ENCODE assay signal across 37 cellular contexts in the genomic region with DNA sequence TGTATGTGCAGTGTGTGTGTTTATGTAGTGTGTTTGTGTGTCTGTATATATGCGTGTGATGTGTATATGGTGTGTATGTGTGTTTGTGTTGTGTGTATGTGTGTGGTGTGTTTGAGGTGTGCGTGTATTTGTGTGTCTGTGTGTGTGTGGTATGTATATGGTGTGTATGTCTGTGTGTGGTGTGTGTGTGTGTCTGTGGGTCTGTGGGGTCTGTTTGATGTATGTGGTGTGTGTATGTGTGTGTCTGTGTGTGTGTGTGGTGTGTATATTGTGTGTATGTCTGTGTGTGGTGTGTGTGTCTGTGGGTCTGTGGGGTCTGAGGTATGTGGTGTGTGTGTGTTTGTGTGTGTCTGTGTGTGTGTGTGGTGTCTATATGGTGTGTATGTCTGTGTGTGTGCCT. TPM values are rescaled to one million over a fixed set of nuclear protein-coding genes. Genes with fewer than 3 reads are reported as not detected.
"Had no signal": no experiment of that assay in that cellular context is flagged by ENCODE, and none has a peak within 500 bp of the region (broad histone marks: within the 10 kb centered on the region; RNA-seq: fewer than 3 reads in every experiment).

No MANE protein-coding gene starts in this region.

- H3K4me3 ChIP-seq: left lung, mucosa of descending colon, ovary, thoracic aorta, upper lobe of left lung had no signal

- FAIRE-seq: endothelial cell of umbilical vein, small intestine had no signal

- DNase-seq: activated CD4-positive, alpha-beta memory T cell treated with anti-CD3 and anti-CD28 coated beads, Interleukin-2, amount 10 ng/mL, durations not matched to agents 7 days and 5 days; activated CD4-positive, alpha-beta T cell treated with anti-CD3 and anti-CD28 coated beads for 1 hour; activated CD4-positive, alpha-beta T cell treated with anti-CD3 and anti-CD28 coated beads, Interleukin-2, amount 10 ng/mL, durations not matched to agents 7 days and 5 days; activated CD8-positive, alpha-beta memory T cell treated with anti-CD3 and anti-CD28 coated beads, Interleukin-2, amount 50 U/mL, for 48 hours; activated gamma-delta T cell; activated T-cell treated with anti-CD3 and anti-CD28 coated beads, Interleukin-2, amount 50 U/mL, for 24 hours; anterior cingulate cortex; caudate nucleus; cortex of kidney; effector memory CD8-positive, alpha-beta T cell; foreskin fibroblast; mucosa of descending colon; nephron progenitor cell; ovary; small intestine; stimulated activated CD4-positive, alpha-beta T cell treated with anti-CD3 and anti-CD28 coated beads, Interleukin-4, amount 100 ng/mL, for 24 hours; SW 1271 had no signal

- H3K36me3 Mint-ChIP-seq: activated naive CD8-positive, alpha-beta T cell; stimulated activated effector memory CD8-positive, alpha-beta T cell treated with anti-CD3 and anti-CD28 coated beads, Interleukin-12 subunit alpha, Interleukin-12 subunit beta, amount 100 ng/mL, for 72 hours had no signal

- H3K36me3 ChIP-seq: left lung, ovary, thoracic aorta, upper lobe of left lung had no signal

- H3K4me1 ChIP-seq: left lung, upper lobe of left lung had no signal

- H3K27me3 Mint-ChIP-seq: activated CD4-positive, alpha-beta memory T cell treated with anti-CD3 and anti-CD28 coated beads, Interleukin-2, amount 10 ng/mL, durations not matched to agents 7 days and 5 days; activated CD4-positive, alpha-beta T cell treated with anti-CD3 and anti-CD28 coated beads, Interleukin-2, amount 10 ng/mL, durations not matched to agents 7 days and 5 days; activated naive CD8-positive, alpha-beta T cell; activated T-cell treated with anti-CD3 and anti-CD28 coated beads, Interleukin-2, amount 50 U/mL, for 24 hours; stimulated activated naive CD8-positive, alpha-beta T cell treated with anti-CD3 and anti-CD28 coated beads, Interleukin-15, Interleukin-2, amounts not matched to agents 100 ng/mL and 50 ng/mL, for 24 hours had no signal

- H3K27me3 ChIP-seq: ovary, upper lobe of left lung had no signal

- H3K9me3 ChIP-seq: left lung, mucosa of descending colon, ovary, thoracic aorta, upper lobe of left lung had no signal

- H3K4me3 Mint-ChIP-seq: activated CD4-positive, alpha-beta memory T cell treated with anti-CD3 and anti-CD28 coated beads, Interleukin-2, amount 10 ng/mL, durations not matched to agents 7 days and 5 days; activated CD4-positive, alpha-beta T cell treated with anti-CD3 and anti-CD28 coated beads, Interleukin-2, amount 10 ng/mL, durations not matched to agents 7 days and 5 days; activated naive CD8-positive, alpha-beta T cell; activated T-cell treated with anti-CD3 and anti-CD28 coated beads, Interleukin-2, amount 50 U/mL, for 24 hours; effector memory CD8-positive, alpha-beta T cell; nephron progenitor cell; stimulated activated effector memory CD8-positive, alpha-beta T cell treated with anti-CD3 and anti-CD28 coated beads, Interleukin-12 subunit alpha, Interleukin-12 subunit beta, amount 100 ng/mL, for 72 hours; stimulated activated naive CD8-positive, alpha-beta T cell treated with anti-CD3 and anti-CD28 coated beads, Interleukin-15, Interleukin-2, amounts not matched to agents 100 ng/mL and 50 ng/mL, for 24 hours; T-helper 1 cell treated with Interleukin-12 subunit alpha and Interleukin-12 subunit beta and Interleukin-4 antibody, amounts not matched to agents 30 μg/mL and 1 μg/mL, for 36 hours; WTC11 had no signal

- H3K27ac ChIP-seq: left lung, ovary, thoracic aorta, upper lobe of left lung had no signal

- H3K4me1 Mint-ChIP-seq: activated CD4-positive, alpha-beta memory T cell treated with anti-CD3 and anti-CD28 coated beads, Interleukin-2, amount 10 ng/mL, durations not matched to agents 7 days and 5 days; activated CD4-positive, alpha-beta T cell treated with anti-CD3 and anti-CD28 coated beads, Interleukin-2, amount 10 ng/mL, durations not matched to agents 7 days and 5 days had no signal

- H3K9me3 Mint-ChIP-seq: activated CD4-positive, alpha-beta memory T cell treated with anti-CD3 and anti-CD28 coated beads, Interleukin-2, amount 10 ng/mL, durations not matched to agents 7 days and 5 days; activated T-cell treated with anti-CD3 and anti-CD28 coated beads, Interleukin-2, amount 50 U/mL, for 24 hours; effector memory CD8-positive, alpha-beta T cell; nephron progenitor cell; stimulated activated effector memory CD8-positive, alpha-beta T cell treated with anti-CD3 and anti-CD28 coated beads, Interleukin-12 subunit alpha, Interleukin-12 subunit beta, amount 100 ng/mL, for 72 hours; stimulated activated naive CD8-positive, alpha-beta T cell treated with anti-CD3 and anti-CD28 coated beads, Interleukin-15, Interleukin-2, amounts not matched to agents 100 ng/mL and 50 ng/mL, for 24 hours; T-helper 1 cell treated with Interleukin-12 subunit alpha and Interleukin-12 subunit beta and Interleukin-4 antibody, amounts not matched to agents 30 μg/mL and 1 μg/mL, for 36 hours had no signal

- ATAC-seq: effector memory CD8-positive, alpha-beta T cell; left lung; sciatic nerve; stimulated activated effector memory CD8-positive, alpha-beta T cell treated with anti-CD3 and anti-CD28 coated beads, Interleukin-12 subunit alpha, Interleukin-12 subunit beta, amount 100 ng/mL, for 72 hours; WTC11 had no signal

- H3K27ac Mint-ChIP-seq: activated CD4-positive, alpha-beta memory T cell treated with anti-CD3 and anti-CD28 coated beads, Interleukin-2, amount 10 ng/mL, durations not matched to agents 7 days and 5 days; activated CD4-positive, alpha-beta T cell treated with anti-CD3 and anti-CD28 coated beads, Interleukin-2, amount 10 ng/mL, durations not matched to agents 7 days and 5 days; activated naive CD8-positive, alpha-beta T cell; activated T-cell treated with anti-CD3 and anti-CD28 coated beads, Interleukin-2, amount 50 U/mL, for 24 hours; effector memory CD8-positive, alpha-beta T cell; nephron progenitor cell; progenitor cell of endocrine pancreas; stimulated activated effector memory CD8-positive, alpha-beta T cell treated with anti-CD3 and anti-CD28 coated beads, Interleukin-12 subunit alpha, Interleukin-12 subunit beta, amount 100 ng/mL, for 72 hours; stimulated activated naive CD8-positive, alpha-beta T cell treated with anti-CD3 and anti-CD28 coated beads, Interleukin-15, Interleukin-2, amounts not matched to agents 100 ng/mL and 50 ng/mL, for 24 hours; T-helper 1 cell treated with Interleukin-12 subunit alpha and Interleukin-12 subunit beta and Interleukin-4 antibody, amounts not matched to agents 30 μg/mL and 1 μg/mL, for 36 hours; WTC11 had no signal

RNA-seq across cellular contexts. Expression of gene MYT1, which starts 10.8 kb away (rescaled TPM):
- total RNA-seq: activated CD4-positive, alpha-beta memory T cell treated with anti-CD3 and anti-CD28 coated beads, Interleukin-2, amount 10 ng/mL, durations not matched to agents 7 days and 5 days; activated CD4-positive, alpha-beta T cell treated with anti-CD3 and anti-CD28 coated beads, Interleukin-2, amount 10 ng/mL, durations not matched to agents 7 days and 5 days; chondrocyte; endothelial cell of umbilical vein; glomerular endothelial cell; left lung; mesenteric fat pad; myocyte; sciatic nerve; subcutaneous adipose tissue; thoracic aorta had no signal
- polyA plus RNA-seq: endothelial cell of umbilical vein, esophagus had no signal

RNA-seq across cellular contexts. Expression of gene NPBWR2, which starts 46.0 kb away (rescaled TPM):
- total RNA-seq: activated CD4-positive, alpha-beta memory T cell treated with anti-CD3 and anti-CD28 coated beads, Interleukin-2, amount 10 ng/mL, durations not matched to agents 7 days and 5 days; activated CD4-positive, alpha-beta T cell treated with anti-CD3 and anti-CD28 coated beads, Interleukin-2, amount 10 ng/mL, durations not matched to agents 7 days and 5 days; chondrocyte; endothelial cell of umbilical vein; glomerular endothelial cell; left lung; lung microvascular endothelial cell; mesenteric fat pad; mucosa of descending colon; myocyte; ovary; progenitor cell of endocrine pancreas; renal cortical epithelial cell; sciatic nerve; subcutaneous adipose tissue; thoracic aorta; upper lobe of left lung; WTC11 had no signal
- polyA plus RNA-seq: adipose tissue, endothelial cell of umbilical vein, esophagus, ovary, small intestine had no signal
